ENCODE assay signal across 27 cellular contexts in the genomic region with DNA sequence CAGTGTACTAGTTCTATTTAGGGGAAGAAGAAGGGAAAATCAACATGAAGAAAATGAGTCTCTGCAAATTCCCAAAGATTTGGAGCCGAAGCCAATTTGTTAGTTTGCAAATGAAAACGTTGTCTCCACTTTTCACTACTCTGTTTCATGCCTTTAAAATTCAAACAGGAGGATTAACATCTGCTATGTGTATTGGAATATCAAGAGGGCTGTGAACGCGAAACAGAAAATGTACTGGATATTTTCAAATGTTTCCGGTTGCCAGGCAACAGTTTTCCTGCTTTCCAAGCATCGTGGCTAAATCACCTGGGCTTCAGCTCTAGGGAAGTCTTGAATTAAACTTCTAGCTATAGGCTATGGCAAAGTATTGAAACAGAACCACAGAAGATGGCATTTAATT.
A peak's percentile ranks its signal among the peaks of the same experiment; 100 is the strongest.
DNase-seq lines count a peak whose midpoint lies in the region; ATAC-seq lines count a peak whose summit lies in the region.
"Had no signal": no experiment of that assay in that cellular context is flagged by ENCODE, and none has a peak within 500 bp of the region (broad histone marks: within the 10 kb centered on the region; RNA-seq: fewer than 3 reads in every experiment).

No MANE protein-coding gene starts in this region.

- ATAC-seq in HG02885 (IDR thresholded peaks at IDR 0.05; ENCODE audit: poor library complexity, unreplicated experiment) (no peak), HG03159 (IDR thresholded peaks at IDR 0.05; ENCODE audit: unreplicated experiment) (no peak)
- ATAC-seq: activated naive CD8-positive, alpha-beta T cell treated with anti-CD3 and anti-CD28 coated beads, Interleukin-2, amount 50 U/mL, for 24 hours; body of pancreas; foreskin keratinocyte; GM12878; left lung; natural killer cell had no signal

- DNase-seq in DMS 273 (lab: John Stamatoyannopoulos, UW; ENCODE audit: unreplicated experiment), result peak; percentile 65
- no peak for DNase-seq in DMS 273 treated with DMSO at 0.1 percent for 48 hours (lab: John Stamatoyannopoulos, UW)
- peak; percentile 27 for DNase-seq in NCI-H2171 (lab: John Stamatoyannopoulos, UW)
- peak; percentile 14 for DNase-seq in astrocyte of the hippocampus (ENCODE audit: low read depth, low spot score)
- peak; percentile 50 for DNase-seq in left kidney (ENCODE audit: low read depth, low spot score)
- no peak for DNase-seq in activated effector memory CD4-positive, alpha-beta T cell treated with anti-CD3 and anti-CD28 coated beads, Interleukin-2, amount 50 U/mL, for 16 hours
- DNase-seq: activated CD4-positive, alpha-beta memory T cell treated with anti-CD3 and anti-CD28 coated beads, Interleukin-2, amount 10 ng/mL, durations not matched to agents 7 days and 5 days; activated effector memory CD4-positive, alpha-beta T cell treated with Interleukin-2 at 50 U/mL for 16 hours; activated naive CD8-positive, alpha-beta T cell treated with anti-CD3 and anti-CD28 coated beads, Interleukin-2, amount 50 U/mL, for 24 hours; body of pancreas; CD4-positive, alpha-beta memory T cell; DND-41; effector CD4-positive, alpha-beta T cell; erythroblast; foreskin keratinocyte; Karpas-422; left lung; natural killer cell; NCI-H187; NCI-H526 treated with DMSO at 0.1 percent for 48 hours; Peyer's patch; retina; SJCRH30; T-helper 1 cell had no signal

Comparison
In these comparisons a context has a peak if more than half of its experiments do, and no peak if none do; other contexts are left out.
1. DNase-seq: peak in DMS 273 (single experiment), NCI-H2171 (single experiment), astrocyte of the hippocampus (single experiment) and left kidney (single experiment); none in DMS 273 treated with DMSO at 0.1 percent for 48 hours (single experiment) and activated effector memory CD4-positive, alpha-beta T cell treated with anti-CD3 and anti-CD28 coated beads, Interleukin-2, amount 50 U/mL, for 16 hours (single experiment).